23 cellular contexts compared by ENCODE assay signal in the genomic region with DNA sequence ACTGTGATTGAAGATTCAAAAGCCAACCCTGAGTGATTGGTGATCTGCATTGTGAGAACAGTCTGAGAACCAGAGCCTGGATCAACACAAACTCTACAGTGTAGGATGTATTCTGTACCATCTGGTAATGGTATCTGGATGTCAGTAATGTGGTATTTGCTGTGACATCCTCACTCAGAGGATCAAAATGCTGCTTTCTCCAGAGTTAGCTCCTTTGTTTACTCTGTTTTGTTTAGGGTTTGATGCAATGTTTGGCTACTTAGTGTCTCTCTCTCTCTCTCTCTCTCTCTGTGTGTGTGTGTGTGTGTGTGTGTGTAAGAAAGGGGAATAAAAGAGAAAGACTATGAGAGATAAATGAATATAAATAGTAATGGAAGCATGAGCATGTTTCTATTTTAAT. TPM values are rescaled to one million over a fixed set of nuclear protein-coding genes. Genes with fewer than 3 reads are reported as not detected.
"Had no signal": no experiment of that assay in that cellular context is flagged by ENCODE, and none has a peak within 500 bp of the region (broad histone marks: within the 10 kb centered on the region; RNA-seq: fewer than 3 reads in every experiment).

No MANE protein-coding gene starts in this region.

- H3K27ac Mint-ChIP-seq: activated T-helper 1 cell treated with anti-CD3 and anti-CD28 coated beads, Interleukin-12 subunit alpha, Interleukin-12 subunit beta, Interleukin-2, Interleukin-4 antibody, amounts not matched to agents 30 ng/mL and 10 ng/mL and 1 ng/mL, durations not matched to agents 14 hours and 24 hours and 36 hours; brain; nephron; stimulated activated naive B cell treated with anti-CD40 and anti-IgM and Interleukin-4, amounts not matched to agents 10 μg/mL and 1 μg/mL and 100 μg/mL, for 72 hours had no signal

- H3K4me3 Mint-ChIP-seq: activated T-helper 1 cell treated with anti-CD3 and anti-CD28 coated beads, Interleukin-12 subunit alpha, Interleukin-12 subunit beta, Interleukin-2, Interleukin-4 antibody, amounts not matched to agents 30 ng/mL and 10 ng/mL and 1 ng/mL, durations not matched to agents 14 hours and 24 hours and 36 hours; brain; nephron; stimulated activated naive B cell treated with anti-CD40 and anti-IgM and Interleukin-4, amounts not matched to agents 10 μg/mL and 1 μg/mL and 100 μg/mL, for 72 hours had no signal

- H3K9me3 Mint-ChIP-seq: activated T-helper 1 cell treated with anti-CD3 and anti-CD28 coated beads, Interleukin-12 subunit alpha, Interleukin-12 subunit beta, Interleukin-2, Interleukin-4 antibody, amounts not matched to agents 30 ng/mL and 10 ng/mL and 1 ng/mL, durations not matched to agents 14 hours and 24 hours and 36 hours; brain; nephron; stimulated activated naive B cell treated with anti-CD40 and anti-IgM and Interleukin-4, amounts not matched to agents 10 μg/mL and 1 μg/mL and 100 μg/mL, for 72 hours had no signal

- DNase-seq: activated CD4-positive, alpha-beta T cell treated with anti-CD3 and anti-CD28 coated beads, Interleukin-2, amount 50 U/mL, for 4 hours; activated gamma-delta T cell treated with Interleukin-2 at 50 U/mL for 16 hours; activated T-cell treated with anti-CD3 and anti-CD28 coated beads for 4 hours; anterior cingulate cortex; central memory CD4-positive, alpha-beta T cell; colonic mucosa; gastrocnemius medialis; head of caudate nucleus; kidney; left lung; mucosa of descending colon; sigmoid colon; stimulated activated CD4-positive, alpha-beta T cell treated with anti-CD3 and anti-CD28 coated beads, Interleukin-4, amount 100 ng/mL, for 4 hours; stimulated activated naive B cell treated with anti-CD40 and anti-IgM and Interleukin-4, amounts not matched to agents 10 μg/mL and 1 μg/mL and 100 μg/mL, for 72 hours; T1000; thyroid gland had no signal

- H3K9me3 ChIP-seq: colonic mucosa, gastrocnemius medialis, left lung, mucosa of descending colon, sigmoid colon, thyroid gland had no signal

- H3K27me3 ChIP-seq: colonic mucosa, gastrocnemius medialis, left lung, sigmoid colon, thyroid gland had no signal

- ATAC-seq: activated CD4-positive, CD25-positive, alpha-beta regulatory T cell treated with anti-CD3 and anti-CD28 coated beads, Interleukin-2, amount 50 U/mL, for 24 hours; gastrocnemius medialis; left lung; mucosa of descending colon; stimulated activated naive B cell treated with anti-CD40 and anti-IgM and Interleukin-4, amounts not matched to agents 10 μg/mL and 1 μg/mL and 100 μg/mL, for 72 hours had no signal

- FAIRE-seq: kidney had no signal

- H3K36me3 Mint-ChIP-seq: brain had no signal

- H3K4me1 ChIP-seq: colonic mucosa, gastrocnemius medialis, sigmoid colon, thyroid gland had no signal

- H3K36me3 ChIP-seq: colonic mucosa, thyroid gland had no signal

- H3K4me3 ChIP-seq: colonic mucosa, gastrocnemius medialis, left lung, mucosa of descending colon, sigmoid colon, thyroid gland had no signal

- H3K4me1 Mint-ChIP-seq: brain, nephron had no signal

- H3K27me3 Mint-ChIP-seq: brain; stimulated activated naive B cell treated with anti-CD40 and anti-IgM and Interleukin-4, amounts not matched to agents 10 μg/mL and 1 μg/mL and 100 μg/mL, for 72 hours had no signal

- H3K27ac ChIP-seq: colonic mucosa, gastrocnemius medialis, left lung, sigmoid colon, thyroid gland had no signal

RNA-seq across cellular contexts. Expression of gene CASP12, which starts 45.8 kb away (rescaled TPM):
- total RNA-seq: activated CD8-positive, alpha-beta memory T cell treated with anti-CD3 and anti-CD28 coated beads for 36 hours; activated T-helper 1 cell treated with anti-CD3 and anti-CD28 coated beads, Interleukin-12 subunit alpha, Interleukin-12 subunit beta, Interleukin-2, Interleukin-4 antibody, amounts not matched to agents 30 ng/mL and 10 ng/mL and 1 ng/mL, durations not matched to agents 14 hours and 24 hours and 36 hours; epithelial cell of proximal tubule; T-helper 1 cell treated with Interleukin-12 subunit alpha and Interleukin-12 subunit beta and Interleukin-4 antibody, amounts not matched to agents 30 ng/mL and 1 ng/mL, for 36 hours had no signal
